ENCODE assay signal across 7 cellular contexts in the genomic region with DNA sequence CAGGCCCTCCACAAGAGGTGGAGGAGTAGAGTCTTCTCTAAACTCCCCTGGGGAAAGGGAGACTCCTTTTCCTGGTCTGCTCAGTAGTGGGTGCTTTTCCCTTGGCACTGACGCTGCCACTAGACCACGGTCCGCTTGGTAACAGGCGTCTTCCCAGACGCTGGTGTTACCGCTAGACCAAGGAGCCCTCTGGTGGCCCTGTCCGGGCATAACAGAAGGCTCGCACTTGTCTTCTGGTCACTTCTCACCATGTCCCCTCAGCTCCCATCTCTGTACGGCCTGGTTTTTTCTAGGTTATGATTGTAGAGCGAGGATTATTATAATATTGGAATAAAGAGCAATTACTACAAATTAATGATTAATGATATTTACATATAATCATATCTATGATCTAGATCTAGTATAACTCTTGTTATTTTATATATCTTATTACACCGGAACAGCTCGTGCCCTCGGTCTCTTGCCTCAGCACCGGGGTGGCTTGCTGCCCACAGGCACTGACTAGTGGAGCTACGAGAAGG. TPM values are rescaled to one million over a fixed set of nuclear protein-coding genes. Genes with fewer than 3 reads are reported as not detected.
DNase-seq lines count a peak whose midpoint lies in the region; FAIRE-seq and TF ChIP-seq lines count a peak whose summit lies in the region.
"Not testable (repeated sequence)": the region's sequence is repeated elsewhere in the genome, so short reads cannot be mapped to it uniquely, and the experiment has no call there.

No MANE protein-coding gene starts in this region.

- H3K9me3 Mint-ChIP-seq in endodermal cell: not testable (repeated sequence)

- intact Hi-C loops in OCI-LY7 (cut with micrococcal nuclease; ENCODE audit: unreplicated experiment): not testable (repeated sequence)

- H4K20me1 ChIP-seq in OCI-LY7 (ENCODE audit: insufficient read depth, low read length); keratinocyte (ENCODE audit: control insufficient read depth, extremely low read depth, insufficient read depth, low read length): not testable (repeated sequence)

- not testable (repeated sequence) for H3K4me3 ChIP-seq in OCI-LY7 (ENCODE audit: low read depth, low read length, poor library complexity, severe bottlenecking); endodermal cell (ENCODE audit: low read length); keratinocyte (ENCODE audit: control insufficient read depth in 2 of 3, extremely low read depth in 1 of 3, insufficient read depth in 2 of 3, low read depth in 1 of 3, low read length in 3 of 3); parathyroid adenoma (ENCODE audit: low read depth, low read length)

- not testable (repeated sequence) for H3K9me3 ChIP-seq in OCI-LY7 (ENCODE audit: low read length); endodermal cell (ENCODE audit: control insufficient read depth, low read length); keratinocyte (ENCODE audit: control insufficient read depth, low read depth, low read length); parathyroid adenoma (ENCODE audit: control insufficient read depth, low read length)

- POLR2A ChIA-PET in OCI-LY7 (lab: Charles Lee): interaction anchor here (0.7 kb wide), 1 partner anchor 93 kb away, joined by 4 read pairs; no protein-coding TSS in a partner anchor

- peaks cover 19% of the 10 kb centered on the region for H3K4me1 ChIP-seq in OCI-LY7 (ENCODE audit: insufficient read depth, low read length, poor library complexity, severe bottlenecking)
- peaks cover 12% of the 10 kb centered on the region for H3K4me1 ChIP-seq in endodermal cell (ENCODE audit: control insufficient read depth, insufficient read depth, low read length)
- H3K4me1 ChIP-seq in keratinocyte (ENCODE audit: control insufficient read depth, extremely low read depth, insufficient read depth, low read length): peaks cover 16% of the 10 kb centered on the region
- H3K4me1 ChIP-seq in parathyroid adenoma: not testable (repeated sequence)

- not testable (repeated sequence) for BruUV-seq in OCI-LY7 (replicated peaks; lab: Mats Ljungman, UMichigan)

- H3K9ac ChIP-seq in endodermal cell (ENCODE audit: extremely low read depth, low read length, poor library complexity, severe bottlenecking); keratinocyte (ENCODE audit: control insufficient read depth, extremely low read depth, insufficient read depth, low read length); parathyroid adenoma: not testable (repeated sequence)

- DNase-seq in DMS53 treated with DMSO at 0.1 percent for 48 hours (lab: John Stamatoyannopoulos, UW; ENCODE audit: unreplicated experiment): peak; percentile 52
- DNase-seq in KG1 (lab: John Stamatoyannopoulos, UW): peak; percentile 14
- peak; percentile 22 for DNase-seq in OCI-LY7 (ENCODE audit: low spot score)
- DNase-seq in activated CD8-positive, alpha-beta memory T cell treated with anti-CD3 and anti-CD28 coated beads for 24 hours: peak; percentile 67
- DNase-seq in endodermal cell: peak; percentile 75
- not testable (repeated sequence) for DNase-seq in keratinocyte (ENCODE audit: low read depth, low spot score)

- peak; percentile 71 for TF ChIP-seq CTCF in OCI-LY7 (conservative IDR thresholded peaks at IDR 0.05; ENCODE audit: low read length)
- TF ChIP-seq CTCF in endodermal cell (conservative IDR thresholded peaks at IDR 0.05): peak; percentile 73
- peak; percentile 39 to 68 (median 52) for TF ChIP-seq CTCF in keratinocyte (optimal IDR thresholded peaks at IDR 0.05 in 1 of 3, IDR thresholded peaks at IDR 0.05 in 1 of 3, conservative IDR thresholded peaks at IDR 0.05 in 1 of 3; ENCODE audit: extremely low read depth in 1 of 3, insufficient read depth in 2 of 3, low read length in 3 of 3)
- TF ChIP-seq CTCF in parathyroid adenoma (IDR thresholded peaks at IDR 0.05): peak; percentile 46

- H3K27me3 Mint-ChIP-seq in endodermal cell (ENCODE audit: insufficient read depth): not testable (repeated sequence)

- not testable (repeated sequence) for H3K9me1 ChIP-seq in keratinocyte (ENCODE audit: control insufficient read depth, extremely low read depth, insufficient read depth, low read length)

- not testable (repeated sequence) for H3K36me3 ChIP-seq in OCI-LY7 (ENCODE audit: insufficient read depth, low read length); keratinocyte (ENCODE audit: control insufficient read depth in 2 of 2, extremely low read depth in 1 of 2, insufficient read depth in 2 of 2, low read length in 2 of 2); parathyroid adenoma (ENCODE audit: control insufficient read depth, insufficient read depth, low read length)
- H3K36me3 ChIP-seq in endodermal cell (ENCODE audit: control insufficient read depth, insufficient read depth, low read length): peaks cover 11% of the 10 kb centered on the region

- H2AFZ ChIP-seq in OCI-LY7 (ENCODE audit: low read length); keratinocyte (ENCODE audit: control insufficient read depth, low read length); parathyroid adenoma: not testable (repeated sequence)

- not testable (repeated sequence) for H3K36me3 Mint-ChIP-seq in endodermal cell (ENCODE audit: low read depth)

- not testable (repeated sequence) for H3K27me3 ChIP-seq in endodermal cell (ENCODE audit: control insufficient read depth, insufficient read depth, low read length, poor library complexity, severe bottlenecking); keratinocyte (ENCODE audit: control insufficient read depth, extremely low read depth, insufficient read depth, low read length); parathyroid adenoma (ENCODE audit: control insufficient read depth, insufficient read depth, low read length)

- H3K27ac Mint-ChIP-seq in endodermal cell: not testable (repeated sequence)

- peaks cover 17% of the 10 kb centered on the region for H3K4me1 Mint-ChIP-seq in endodermal cell

- dilution Hi-C loops in keratinocyte (cut with MboI; ENCODE audit: extremely low pct_ligation_motif_present, low sequenced_read_pairs): not testable (repeated sequence)

- H3K4me3 Mint-ChIP-seq in endodermal cell: not testable (repeated sequence)

- not testable (repeated sequence) for H3K27ac ChIP-seq in OCI-LY7 (ENCODE audit: low read depth, low read length, poor library complexity, severe bottlenecking); endodermal cell (ENCODE audit: low read depth, low read length); keratinocyte (ENCODE audit: control insufficient read depth, insufficient read depth, low read length); parathyroid adenoma

- not testable (repeated sequence) for H3K79me2 ChIP-seq in OCI-LY7 (ENCODE audit: insufficient read depth, low read depth, low read length); keratinocyte (ENCODE audit: control insufficient read depth, insufficient read depth, low read length); parathyroid adenoma

- H3K4me2 ChIP-seq in OCI-LY7 (ENCODE audit: low read length); keratinocyte (ENCODE audit: control insufficient read depth, extremely low read depth, insufficient read depth, low read depth, low read length); parathyroid adenoma (ENCODE audit: low read length): not testable (repeated sequence)

- 48 to 62% methylated on average over 5 to 10 of the region's 15 CpGs for WGBS in endodermal cell (ENCODE audit: insufficient coverage in 1 of 2, insufficient read length in 1 of 2), 2 experiments

- CTCF ChIA-PET in OCI-LY7 (lab: Charles Lee; ENCODE audit: unreplicated experiment): interaction anchor here (0.6 kb wide), 1 partner anchor 1432 kb away, joined by 3 read pairs; no protein-coding TSS in a partner anchor

- not testable (repeated sequence) for H3K9me2 ChIP-seq in OCI-LY7 (ENCODE audit: insufficient read depth, low read length)

- not testable (repeated sequence) for FAIRE-seq in keratinocyte (lab: Jason Lieb, UNC)

RNA-seq across cellular contexts. Expression of gene TPRG1L, which starts 3.6 kb away (rescaled TPM):
- 3.1 and 3.6 TPM in 2 replicates for total RNA-seq in OCI-LY7 (2014; rRNA removed; shearing (Covaris generic))
- total RNA-seq in OCI-LY7 (2022): 6.8 and 7.4 TPM in 2 replicates
- 10 to 100 TPM; 50.4 to 56.4 TPM for total RNA-seq in endodermal cell
- 30.8 TPM for polyA plus RNA-seq in endodermal cell (2013, experiment 1 of 2)
- polyA plus RNA-seq in endodermal cell (2013, experiment 2 of 2): 32.3 TPM
- 57.4 to 83.0 TPM (median 68.1 TPM) in 3 replicates for polyA plus RNA-seq in keratinocyte
- polyA plus RNA-seq in keratinocyte (2011; ENCODE audit: low read depth): 40.0 TPM
- 93.8 and 97.0 TPM in 2 replicates for polyA plus RNA-seq in keratinocyte (2011; cell fraction: cytosol; rRNA removed)
- 46.3 and 48.6 TPM in 2 replicates for polyA plus RNA-seq in keratinocyte (2011; cell fraction: nucleus; rRNA removed)
- polyA plus RNA-seq in keratinocyte (2012; ENCODE audit: low replicate concordance): 54.7 and 73.6 TPM in 2 replicates
- polyA minus RNA-seq in keratinocyte: 47.2 to 96.6 TPM (median 60.1 TPM) in 3 replicates
- polyA minus RNA-seq in keratinocyte (2011; cell fraction: cytosol; rRNA and poly(A)+ RNA removed): 111 TPM
- polyA minus RNA-seq in keratinocyte (2011; cell fraction: nucleus; rRNA and poly(A)+ RNA removed): 26.0 and 33.8 TPM in 2 replicates

RNA-seq across cellular contexts. Expression of gene MEGF6, which starts 9.9 kb away (rescaled TPM):
- 0.10 and 0.32 TPM in 2 replicates for total RNA-seq in OCI-LY7 (2014; rRNA removed; shearing (Covaris generic))
- total RNA-seq in OCI-LY7 (2022) (0.15 and 0.17 TPM in 2 replicates), endodermal cell (100 to 1,000 TPM in 1 of 2 donors, 10 to 100 TPM in 1; 83.0 to 103 TPM)
- 28.4 TPM for polyA plus RNA-seq in endodermal cell (2013, experiment 1 of 2)
- 20.2 TPM for polyA plus RNA-seq in endodermal cell (2013, experiment 2 of 2)
- polyA plus RNA-seq in keratinocyte: 0.24 to 0.71 TPM (median 0.42 TPM) in 3 replicates
- 0.41 TPM for polyA plus RNA-seq in keratinocyte (2011; ENCODE audit: low read depth)
- polyA plus RNA-seq in keratinocyte (2011; cell fraction: cytosol; rRNA removed): 0.06 and 0.23 TPM in 2 replicates
- polyA plus RNA-seq in keratinocyte (2011; cell fraction: nucleus; rRNA removed): 2.1 and 3.7 TPM in 2 replicates
- polyA plus RNA-seq in keratinocyte (2012; ENCODE audit: low replicate concordance): 0.83 and 0.87 TPM in 2 replicates
- 0.22 to 0.36 TPM (median 0.26 TPM) in 3 replicates for polyA minus RNA-seq in keratinocyte
- 2.9 TPM for polyA minus RNA-seq in keratinocyte (2011; cell fraction: cytosol; rRNA and poly(A)+ RNA removed)
- polyA minus RNA-seq in keratinocyte (2011; cell fraction: nucleus; rRNA and poly(A)+ RNA removed): 4.4 and 7.2 TPM in 2 replicates

RNA-seq across cellular contexts. Expression of gene WRAP73, which starts 28.7 kb away (rescaled TPM):
- total RNA-seq in OCI-LY7 (2014; rRNA removed; shearing (Covaris generic)): 28.1 and 40.0 TPM in 2 replicates
- total RNA-seq in OCI-LY7 (2022) (32.9 and 34.7 TPM in 2 replicates), endodermal cell (10 to 100 TPM; 29.8 to 32.5 TPM)
- polyA plus RNA-seq in endodermal cell (2013, experiment 1 of 2): 31.6 TPM
- polyA plus RNA-seq in endodermal cell (2013, experiment 2 of 2): 27.3 TPM
- 16.6 to 24.9 TPM (median 18.9 TPM) in 3 replicates for polyA plus RNA-seq in keratinocyte
- 6.0 TPM for polyA plus RNA-seq in keratinocyte (2011; ENCODE audit: low read depth)
- 11.1 and 12.0 TPM in 2 replicates for polyA plus RNA-seq in keratinocyte (2011; cell fraction: cytosol; rRNA removed)
- polyA plus RNA-seq in keratinocyte (2011; cell fraction: nucleus; rRNA removed): 29.2 and 36.0 TPM in 2 replicates
- polyA plus RNA-seq in keratinocyte (2012; ENCODE audit: low replicate concordance): 10.9 and 16.7 TPM in 2 replicates
- 13.6 to 16.0 TPM (median 13.6 TPM) in 3 replicates for polyA minus RNA-seq in keratinocyte
- 19.6 TPM for polyA minus RNA-seq in keratinocyte (2011; cell fraction: cytosol; rRNA and poly(A)+ RNA removed)
- polyA minus RNA-seq in keratinocyte (2011; cell fraction: nucleus; rRNA and poly(A)+ RNA removed): 11.8 and 18.2 TPM in 2 replicates

RNA-seq across cellular contexts. Expression of gene TP73, which starts 31.1 kb away (rescaled TPM):
- total RNA-seq in OCI-LY7 (2014; rRNA removed; shearing (Covaris generic)): 0.05 TPM in 1 of 2 replicates, not detected in the other
- total RNA-seq in OCI-LY7 (2022) (0.37 and 0.48 TPM in 2 replicates), endodermal cell (1 to 10 TPM; 3.4 to 3.5 TPM)
- 0.61 TPM for polyA plus RNA-seq in endodermal cell (2013, experiment 1 of 2)
- 0.33 TPM for polyA plus RNA-seq in endodermal cell (2013, experiment 2 of 2)
- 0.10 to 0.23 TPM (median 0.14 TPM) in 3 replicates for polyA plus RNA-seq in keratinocyte
- 0.12 TPM for polyA plus RNA-seq in keratinocyte (2011; ENCODE audit: low read depth)
- polyA plus RNA-seq in keratinocyte (2011; cell fraction: cytosol; rRNA removed): 0.05 and 0.14 TPM in 2 replicates
- polyA plus RNA-seq in keratinocyte (2011; cell fraction: nucleus; rRNA removed): 0.15 and 0.41 TPM in 2 replicates
- polyA plus RNA-seq in keratinocyte (2012; ENCODE audit: low replicate concordance): 0.14 and 0.36 TPM in 2 replicates
- 0.10 to 0.56 TPM (median 0.10 TPM) in 3 replicates for polyA minus RNA-seq in keratinocyte
- not detected for polyA minus RNA-seq in keratinocyte (2011; cell fraction: cytosol; rRNA and poly(A)+ RNA removed)
- polyA minus RNA-seq in keratinocyte (2011; cell fraction: nucleus; rRNA and poly(A)+ RNA removed): not detected in 2 replicates

Comparison
In these comparisons a context has a peak if more than half of its experiments do, and no peak if none do; other contexts are left out.
1. RNA of gene TPRG1L, which starts 3.6 kb away (total RNA-seq): 50.4 to 56.4 TPM in endodermal cell; 3.1 to 7.4 TPM in OCI-LY7; every median in the first group is over 4 times any median in the second.
2. RNA of gene MEGF6, which starts 9.9 kb away (total RNA-seq): 83.0 to 103 TPM in endodermal cell; 0.10 to 0.32 TPM in OCI-LY7; every median in the first group is over 10 times any median in the second.
3. Peak in every context shown above with its lines, with median percentiles within 50 percentile points of each other: CTCF ChIP-seq.